In genomic region chr6:148242180-148242579, GRCh38 we compare ENCODE assay signal across 29 cellular contexts.
DNase-seq lines count a peak whose midpoint lies in the region; ATAC-seq, FAIRE-seq and TF ChIP-seq lines count a peak whose summit lies in the region.
"Had no signal": no experiment of that assay in that cellular context is flagged by ENCODE, and none has a peak within 500 bp of the region (broad histone marks: within the 10 kb centered on the region; RNA-seq: fewer than 3 reads in every experiment).

No MANE protein-coding gene starts in this region.

- ATAC-seq in Right ventricle myocardium inferior (peak; percentile 55), heart right ventricle (peak in 6 of 8 donors; percentile 36 to 52 (median 38)), GM19467 (IDR thresholded peaks at IDR 0.05; ENCODE audit: unreplicated experiment) (no peak), GM21825 (IDR thresholded peaks at IDR 0.05; ENCODE audit: unreplicated experiment) (no peak)
- ATAC-seq: activated CD4-positive, alpha-beta T cell treated with anti-CD3 and anti-CD28 coated beads for 36 hours; naive thymus-derived CD4-positive, alpha-beta T cell; stimulated activated naive CD8-positive, alpha-beta T cell treated with anti-CD3 and anti-CD28 coated beads, Interleukin-15, Interleukin-2, amounts not matched to agents 100 U/mL and 50 U/mL, for 24 hours had no signal

- DNase-seq in Right ventricle myocardium inferior (ENCODE audit: missing footprints) (no peak), cardiac septum (ENCODE audit: low spot score) (no peak), heart right ventricle (peak in 1 of 2 donors; percentile 46), prostate gland (ENCODE audit: low spot score) (peak; percentile 26), COLO829 (ENCODE audit: low spot score) (no peak), frontal cortex (ENCODE audit: low spot score in 2 of 2) (no peak)
- DNase-seq: 8988T; activated CD4-positive, alpha-beta T cell treated with anti-CD3 and anti-CD28 coated beads for 36 hours; activated CD8-positive, alpha-beta memory T cell treated with anti-CD3 and anti-CD28 coated beads for 24 hours; activated T-cell treated with anti-CD3 and anti-CD28 coated beads, Interleukin-2, amount 50 U/mL, for 24 hours; Caco-2; DMS79; head of caudate nucleus; mesenchymal stem cell; naive thymus-derived CD4-positive, alpha-beta T cell; NCI-H2081; NCI-H226; NCI-H748 treated with DMSO at 0.1 percent for 48 hours; occipital lobe; right cardiac atrium; SK-N-SH; stimulated activated CD4-positive, alpha-beta T cell treated with anti-CD3 and anti-CD28 coated beads, Interleukin-15, amount 100 ng/mL, for 24 hours; stimulated activated naive CD8-positive, alpha-beta T cell treated with anti-CD3 and anti-CD28 coated beads, Interleukin-15, Interleukin-2, amounts not matched to agents 100 U/mL and 50 U/mL, for 24 hours; T-helper 2 cell; trophoblast cell had no signal

- no peak for FAIRE-seq in frontal cortex (lab: Jason Lieb, UNC)
- FAIRE-seq: endometrium had no signal

- TF ChIP-seq POLR2A in prostate gland (IDR thresholded peaks at IDR 0.05), result no peak

- no peaks in the 10 kb centered on the region for H3K27me3 ChIP-seq in heart right ventricle
- H3K27me3 ChIP-seq in prostate gland (replicated peaks; ENCODE audit: insufficient read depth), result no peaks in the 10 kb centered on the region

- no peak for TF ChIP-seq CTCF in heart right ventricle (IDR thresholded peaks at IDR 0.05)
- TF ChIP-seq CTCF in prostate gland (IDR thresholded peaks at IDR 0.05), result no peak

- intact Hi-C loops in Right ventricle myocardium inferior (cut with DNase I), result no loop called here
- intact Hi-C loops in cardiac septum (cut with DNase I), result no loop called here
- intact Hi-C loops in heart right ventricle (cut with DNase I), result loop anchor here in 1 of 10 donors (10.0 kb wide), 2 partner anchors 223 to 737 kb away; partner anchors contain the start of gene SAMD5
- intact Hi-C loops in prostate gland (cut with DNase I), result no loop called here

- H3K4me1 ChIP-seq in heart right ventricle (peaks cover 3 to 70% (median 35%) of the 10 kb centered on the region in 9 donors), prostate gland (replicated peaks) (no peaks in the 10 kb centered on the region)
- H3K4me1 ChIP-seq: Caco-2 had no signal

- H3K9me3 ChIP-seq in heart right ventricle (no peaks in the 10 kb centered on the region), prostate gland (no peaks in the 10 kb centered on the region)
- H3K9me3 ChIP-seq: Caco-2, SK-N-SH had no signal

- no peak overlapping the region for H3K4me3 ChIP-seq in heart right ventricle
- H3K4me3 ChIP-seq in prostate gland, result no peak overlapping the region

- H3K36me3 ChIP-seq in heart right ventricle (no peaks in the 10 kb centered on the region), prostate gland (no peaks in the 10 kb centered on the region)

- H3K27ac ChIP-seq in heart right ventricle (peak overlapping the region in 8 of 10 donors; percentile 17 to 79 (median 66)), prostate gland (no peak overlapping the region)
- H3K27ac ChIP-seq: RWPE1 had no signal

- 39 to 40% methylated on average over 4 of the region's 4 CpGs for WGBS in heart right ventricle, 2 donors
- 17% methylated on average over 4 of the region's 4 CpGs for WGBS in prostate gland

Comparison
In these comparisons a context has a peak if more than half of its experiments do, and no peak if none do; other contexts are left out.
1. ATAC-seq: peak in Right ventricle myocardium inferior (single experiment) and heart right ventricle (6 of 8); none in GM19467 (single experiment) and GM21825 (single experiment).
2. H3K27ac ChIP-seq: peak in heart right ventricle (8 of 10); none in prostate gland (0 of 2).